20 cellular contexts compared by ENCODE assay signal in genomic region chr22:42841444-42841843, GRCh38.
A peak's percentile ranks its signal among the peaks of the same experiment; 100 is the strongest.
DNase-seq lines count a peak whose midpoint lies in the region; ATAC-seq lines count a peak whose summit lies in the region.
"Had no signal": no experiment of that assay in that cellular context is flagged by ENCODE, and none has a peak within 500 bp of the region (broad histone marks: within the 10 kb centered on the region; RNA-seq: fewer than 3 reads in every experiment).

No MANE protein-coding gene starts in this region.

- ATAC-seq in GM21447 (IDR thresholded peaks at IDR 0.05; ENCODE audit: unreplicated experiment) (no peak), HG03097 (IDR thresholded peaks at IDR 0.05; ENCODE audit: low FRiP score, unreplicated experiment) (no peak)
- ATAC-seq: sciatic nerve had no signal

- DNase-seq in AG08395 (ENCODE audit: low spot score), result peak; percentile 70
- DNase-seq in HS-5 (ENCODE audit: low read depth), result peak; percentile 19
- peak; percentile 54 for DNase-seq in astrocyte of the hippocampus (ENCODE audit: low read depth, low spot score)
- DNase-seq in iris pigment epithelial cell (ENCODE audit: low read depth), result peak; percentile 74
- no peak for DNase-seq in NCI-H2081 treated with DMSO at 0.1 percent for 48 hours (lab: John Stamatoyannopoulos, UW)
- no peak for DNase-seq in NCI-H748 treated with DMSO at 0.1 percent for 48 hours (lab: John Stamatoyannopoulos, UW)
- DNase-seq: activated CD4-positive, alpha-beta T cell treated with anti-CD3 and anti-CD28 coated beads for 4 hours; activated naive CD4-positive, alpha-beta T cell treated with anti-CD3 and anti-CD28 coated beads, Interleukin-2, amount 10 ng/mL, durations not matched to agents 7 days and 5 days; Caco-2; effector CD4-positive, alpha-beta T cell; left ventricle myocardium inferior; MV-4-11; NCI-H2029 treated with DMSO at 0.1 percent for 48 hours; NCI-H526; nucleus accumbens; stimulated activated CD4-positive, alpha-beta T cell treated with anti-CD3 and anti-CD28 coated beads, Interleukin-2, amount 100 ng/mL, for 48 hours; T1000 had no signal

Comparison
In these comparisons a context has a peak if more than half of its experiments do, and no peak if none do; other contexts are left out.
1. DNase-seq: peak in AG08395 (single experiment), HS-5 (single experiment), astrocyte of the hippocampus (single experiment) and iris pigment epithelial cell (single experiment); none in NCI-H2081 treated with DMSO at 0.1 percent for 48 hours (single experiment) and NCI-H748 treated with DMSO at 0.1 percent for 48 hours (single experiment).